30 cellular contexts compared by ENCODE assay signal in genomic region chr2:18267501-18267900, GRCh38.
"Had no signal": no experiment of that assay in that cellular context is flagged by ENCODE, and none has a peak within 500 bp of the region (broad histone marks: within the 10 kb centered on the region; RNA-seq: fewer than 3 reads in every experiment).

No MANE protein-coding gene starts in this region.

- H3K4me1 ChIP-seq: breast epithelium, prostate gland, sigmoid colon, thyroid gland, upper lobe of left lung, vagina had no signal

- H3K27me3 Mint-ChIP-seq: activated CD8-positive, alpha-beta memory T cell treated with anti-CD3 and anti-CD28 coated beads, Interleukin-2, amount 10 ng/mL, durations not matched to agents 7 days and 5 days; activated CD8-positive, alpha-beta T cell treated with anti-CD3 and anti-CD28 coated beads for 36 hours; stimulated activated memory B cell treated with anti-CD40 and anti-IgM and Interleukin-4, amounts not matched to agents 10 μg/mL and 1 μg/mL and 100 μg/mL, for 72 hours; stimulated activated naive CD8-positive, alpha-beta T cell treated with anti-CD3 and anti-CD28 coated beads, Interleukin-15, amount 100 ng/mL, for 72 hours had no signal

- H3K4me1 Mint-ChIP-seq: activated CD8-positive, alpha-beta memory T cell treated with anti-CD3 and anti-CD28 coated beads, Interleukin-2, amount 10 ng/mL, durations not matched to agents 7 days and 5 days; naive B cell; stimulated activated memory B cell treated with anti-CD40 and anti-IgM and Interleukin-4, amounts not matched to agents 10 μg/mL and 1 μg/mL and 100 μg/mL, for 72 hours; stimulated activated naive CD8-positive, alpha-beta T cell treated with anti-CD3 and anti-CD28 coated beads, Interleukin-15, amount 100 ng/mL, for 72 hours had no signal

- H3K9me3 ChIP-seq: breast epithelium, left ventricle myocardium inferior, ovary, prostate gland, sigmoid colon, thyroid gland, upper lobe of left lung, vagina had no signal

- H3K4me3 ChIP-seq: breast epithelium, left ventricle myocardium inferior, ovary, prostate gland, sigmoid colon, thyroid gland, upper lobe of left lung, vagina had no signal

- DNase-seq: activated CD4-positive, alpha-beta T cell treated with anti-CD3 and anti-CD28 coated beads, Interleukin-2, amount 50 U/mL, for 1 hour; activated CD8-positive, alpha-beta memory T cell treated with anti-CD3 and anti-CD28 coated beads, Interleukin-2, amount 10 ng/mL, durations not matched to agents 7 days and 5 days; activated CD8-positive, alpha-beta T cell treated with anti-CD3 and anti-CD28 coated beads for 36 hours; activated naive CD4-positive, alpha-beta T cell; activated T-cell treated with anti-CD3 and anti-CD28 coated beads, Interleukin-2, amount 50 U/mL, for 48 hours; central memory CD4-positive, alpha-beta T cell; hippocampal formation; kidney; left ventricle myocardium inferior; mammary epithelial cell; naive B cell; ovary; sigmoid colon; small intestine; stimulated activated CD4-positive, alpha-beta T cell treated with anti-CD3 and anti-CD28 coated beads, Interleukin-1b, Interleukin-23, amount 100 ng/mL, for 48 hours; stimulated activated CD4-positive, alpha-beta T cell treated with anti-CD3 and anti-CD28 coated beads, Interleukin-4, amount 100 ng/mL, for 4 hours; stimulated activated CD8-positive, alpha-beta memory T cell treated with anti-CD3 and anti-CD28 coated beads, Interleukin-4, amount 100 ng/mL, for 48 hours; stimulated activated naive CD8-positive, alpha-beta T cell treated with anti-CD3 and anti-CD28 coated beads, Interleukin-15, amount 100 ng/mL, for 72 hours; substantia nigra; T-helper 9 cell; thyroid gland; upper lobe of left lung had no signal

- H3K36me3 Mint-ChIP-seq: activated CD8-positive, alpha-beta memory T cell treated with anti-CD3 and anti-CD28 coated beads, Interleukin-2, amount 10 ng/mL, durations not matched to agents 7 days and 5 days; activated naive CD4-positive, alpha-beta T cell treated with anti-CD3 and anti-CD28 coated beads, Interleukin-2, amount 50 U/mL, for 72 hours; mesothelial cell of epicardium; naive B cell; stimulated activated memory B cell treated with anti-CD40 and anti-IgM and Interleukin-4, amounts not matched to agents 10 μg/mL and 1 μg/mL and 100 μg/mL, for 72 hours had no signal

- H3K27me3 ChIP-seq: breast epithelium, ovary, sigmoid colon, thyroid gland, upper lobe of left lung, vagina had no signal

- ATAC-seq: activated CD8-positive, alpha-beta memory T cell treated with anti-CD3 and anti-CD28 coated beads, Interleukin-2, amount 10 ng/mL, durations not matched to agents 7 days and 5 days; activated CD8-positive, alpha-beta T cell treated with anti-CD3 and anti-CD28 coated beads for 36 hours; activated naive CD4-positive, alpha-beta T cell treated with anti-CD3 and anti-CD28 coated beads, Interleukin-2, amount 50 U/mL, for 72 hours; esophagus mucosa; stimulated activated memory B cell treated with anti-CD40 and anti-IgM and Interleukin-4, amounts not matched to agents 10 μg/mL and 1 μg/mL and 100 μg/mL, for 72 hours; stimulated activated naive CD8-positive, alpha-beta T cell treated with anti-CD3 and anti-CD28 coated beads, Interleukin-15, amount 100 ng/mL, for 72 hours had no signal

- H3K9me3 Mint-ChIP-seq: activated CD8-positive, alpha-beta T cell treated with anti-CD3 and anti-CD28 coated beads for 36 hours; activated naive CD4-positive, alpha-beta T cell treated with anti-CD3 and anti-CD28 coated beads, Interleukin-2, amount 50 U/mL, for 72 hours; mesothelial cell of epicardium; stimulated activated memory B cell treated with anti-CD40 and anti-IgM and Interleukin-4, amounts not matched to agents 10 μg/mL and 1 μg/mL and 100 μg/mL, for 72 hours; stimulated activated naive CD8-positive, alpha-beta T cell treated with anti-CD3 and anti-CD28 coated beads, Interleukin-15, amount 100 ng/mL, for 72 hours; T-helper 1 cell treated with Interleukin-12 subunit alpha and Interleukin-12 subunit beta and Interleukin-4 antibody, amounts not matched to agents 30 μg/mL and 1 μg/mL, for 36 hours had no signal

- H3K36me3 ChIP-seq: breast epithelium, left ventricle myocardium inferior, ovary, prostate gland, sigmoid colon, thyroid gland, upper lobe of left lung, vagina had no signal

- H3K27ac ChIP-seq: breast epithelium, left ventricle myocardium inferior, ovary, prostate gland, sigmoid colon, thyroid gland, upper lobe of left lung, vagina had no signal

- H3K4me3 Mint-ChIP-seq: activated CD8-positive, alpha-beta memory T cell treated with anti-CD3 and anti-CD28 coated beads, Interleukin-2, amount 10 ng/mL, durations not matched to agents 7 days and 5 days; activated CD8-positive, alpha-beta T cell treated with anti-CD3 and anti-CD28 coated beads for 36 hours; mesothelial cell of epicardium; naive B cell; stimulated activated memory B cell treated with anti-CD40 and anti-IgM and Interleukin-4, amounts not matched to agents 10 μg/mL and 1 μg/mL and 100 μg/mL, for 72 hours; stimulated activated naive CD8-positive, alpha-beta T cell treated with anti-CD3 and anti-CD28 coated beads, Interleukin-15, amount 100 ng/mL, for 72 hours; T-helper 1 cell treated with Interleukin-12 subunit alpha and Interleukin-12 subunit beta and Interleukin-4 antibody, amounts not matched to agents 30 μg/mL and 1 μg/mL, for 36 hours had no signal

- H3K27ac Mint-ChIP-seq: activated CD8-positive, alpha-beta memory T cell treated with anti-CD3 and anti-CD28 coated beads, Interleukin-2, amount 10 ng/mL, durations not matched to agents 7 days and 5 days; activated CD8-positive, alpha-beta T cell treated with anti-CD3 and anti-CD28 coated beads for 36 hours; activated naive CD4-positive, alpha-beta T cell treated with anti-CD3 and anti-CD28 coated beads, Interleukin-2, amount 50 U/mL, for 72 hours; mesothelial cell of epicardium; naive B cell; stimulated activated memory B cell treated with anti-CD40 and anti-IgM and Interleukin-4, amounts not matched to agents 10 μg/mL and 1 μg/mL and 100 μg/mL, for 72 hours; T-helper 1 cell treated with Interleukin-12 subunit alpha and Interleukin-12 subunit beta and Interleukin-4 antibody, amounts not matched to agents 30 μg/mL and 1 μg/mL, for 36 hours had no signal
